In the genomic region with DNA sequence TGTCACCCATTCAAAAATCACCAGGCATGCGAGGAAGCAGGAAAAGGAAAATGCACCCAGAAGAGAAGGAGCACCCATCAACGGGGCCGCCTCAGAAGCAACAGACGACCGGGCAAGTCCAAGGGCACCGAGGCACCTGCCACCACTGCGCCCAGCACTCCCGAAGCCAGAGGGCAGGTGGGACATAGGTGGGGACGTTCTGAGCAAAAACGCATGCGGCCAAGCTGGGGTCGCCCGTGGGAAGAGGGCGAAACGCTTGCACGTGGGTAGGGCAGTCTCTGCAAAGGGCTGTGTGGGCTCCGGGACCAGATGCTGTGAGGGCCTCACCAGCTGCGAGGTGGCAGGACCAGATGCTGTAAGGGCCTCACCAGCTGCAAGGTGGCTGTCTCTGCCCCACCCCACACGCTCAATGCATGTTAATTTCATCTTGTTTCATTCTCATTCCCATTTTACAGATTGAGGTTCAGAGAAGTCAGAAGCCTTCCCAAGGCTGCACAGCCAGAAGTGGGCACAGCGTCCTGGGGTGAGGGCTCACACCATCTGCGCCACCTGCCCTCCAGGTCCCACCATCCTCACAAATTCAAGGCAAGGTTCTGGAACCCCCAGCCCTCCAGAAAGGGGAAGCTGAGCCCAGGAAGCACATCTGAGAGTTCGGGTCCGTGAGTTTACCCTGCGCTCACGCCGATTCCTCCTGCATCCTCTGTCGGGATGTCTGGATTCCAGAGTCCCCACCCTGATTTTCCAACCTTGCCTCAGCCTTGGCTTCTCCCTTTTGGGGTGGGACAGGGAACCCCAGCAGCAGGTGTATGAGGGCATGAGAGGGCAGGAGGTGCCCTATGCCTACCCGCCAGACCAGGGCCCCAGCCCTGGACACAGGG, we compare ENCODE assay signal across 24 cellular contexts. TPM values are rescaled to one million over a fixed set of nuclear protein-coding genes. Genes with fewer than 3 reads are reported as not detected.
DNase-seq lines count a peak whose midpoint lies in the region; ATAC-seq, FAIRE-seq and TF ChIP-seq lines count a peak whose summit lies in the region.
"Had no signal": no experiment of that assay in that cellular context is flagged by ENCODE, and none has a peak within 500 bp of the region (broad histone marks: within the 10 kb centered on the region; RNA-seq: fewer than 3 reads in every experiment).

No MANE protein-coding gene starts in this region.

- H3K27me3 ChIP-seq in right lobe of liver = no peaks in the 10 kb centered on the region
- H3K27me3 ChIP-seq in spleen (replicated peaks in 1 of 7) = peaks cover 0 to 98% (median 32%) of the 10 kb centered on the region in 7 donors

- intact Hi-C loops in right lobe of liver (cut with DNase I) = no loop called here
- intact Hi-C loops in spleen (cut with DNase I; ENCODE audit: low total_unique reads) = no loop called here

- H3K4me3 ChIP-seq in right lobe of liver (no peak overlapping the region), spleen (no peak overlapping the region)
- H3K4me3 ChIP-seq: esophagus squamous epithelium, skin epidermis, upper lobe of left lung had no signal

- TF ChIP-seq CTCF in VCaP (conservative IDR thresholded peaks at IDR 0.05) (no peak), right lobe of liver (IDR thresholded peaks at IDR 0.05) (no peak), spleen (IDR thresholded peaks at IDR 0.05 in 8 of 11, conservative IDR thresholded peaks at IDR 0.05 in 3 of 11) (no peak)

- peak; percentile 7 for DNase-seq in activated naive CD4-positive, alpha-beta T cell treated with anti-CD3 and anti-CD28 coated beads, Interleukin-2, amount 50 U/mL, for 16 hours
- DNase-seq in activated naive CD4-positive, alpha-beta T cell (lab: John Stamatoyannopoulos, UW) = no peak
- DNase-seq in right lobe of liver (peak; percentile 14 to 47 (median 32)), spleen (peak; percentile 64), AG08395 (ENCODE audit: low spot score) (no peak), GM12891 (ENCODE audit: insufficient read length, low spot score) (no peak)
- DNase-seq: activated CD4-positive, alpha-beta T cell treated with anti-CD3 and anti-CD28 coated beads for 48 hours; activated CD8-positive, alpha-beta memory T cell treated with anti-CD3 and anti-CD28 coated beads, Interleukin-2, amount 50 U/mL, for 4 hours; activated gamma-delta T cell; anterior cingulate cortex; CD4-positive, CD25-positive, alpha-beta regulatory T cell; effector CD4-positive, alpha-beta T cell; esophagus squamous epithelium; KBM-7; NCI-H2029; NCI-H446 treated with DMSO at 0.1 percent for 48 hours; stimulated activated CD4-positive, alpha-beta T cell treated with anti-CD3 and anti-CD28 coated beads, Interleukin-2, amount 100 ng/mL, for 48 hours; SW 1271 had no signal

- no peak for FAIRE-seq in GM12891 (lab: Jason Lieb, UNC)

- no peak for TF ChIP-seq POLR2A in right lobe of liver (IDR thresholded peaks at IDR 0.05)
- no peak for TF ChIP-seq POLR2A in spleen (IDR thresholded peaks at IDR 0.05)
- TF ChIP-seq POLR2A in GM12891 (IDR thresholded peaks at IDR 0.05; ENCODE audit: low read depth, low read length) = no peak

- no peaks in the 10 kb centered on the region for H3K9me3 ChIP-seq in right lobe of liver
- no peaks in the 10 kb centered on the region for H3K9me3 ChIP-seq in spleen
- H3K9me3 ChIP-seq: esophagus squamous epithelium, upper lobe of left lung had no signal

- H3K27ac ChIP-seq in VCaP (peak overlapping the region; percentile 99), right lobe of liver (no peak overlapping the region), spleen (no peak overlapping the region)
- H3K27ac ChIP-seq: esophagus squamous epithelium, RWPE1, skin epidermis, upper lobe of left lung had no signal

- no peaks in the 10 kb centered on the region for H3K36me3 ChIP-seq in right lobe of liver
- no peaks in the 10 kb centered on the region for H3K36me3 ChIP-seq in spleen
- H3K36me3 ChIP-seq: esophagus squamous epithelium, upper lobe of left lung had no signal

- no peak for ATAC-seq in right lobe of liver
- ATAC-seq in GM18873 (IDR thresholded peaks at IDR 0.05; ENCODE audit: low FRiP score, unreplicated experiment) = no peak

- WGBS in right lobe of liver (ENCODE audit: insufficient coverage, low coverage, low lambda C conversion rate, missing lambda C conversion rate) = 66% methylated on average over 7 of the region's 28 CpGs
- WGBS in spleen, 5 donors = 69 to 82% (median 75%) methylated on average over 17 to 28 of the region's 28 CpGs

- peaks cover 0 to 12% (median 0%) of the 10 kb centered on the region in 4 donors for H3K4me1 ChIP-seq in right lobe of liver
- H3K4me1 ChIP-seq in spleen = peaks cover 3 to 54% (median 23%) of the 10 kb centered on the region in 6 donors

TF ChIP-seq in GM12891, 5 proteins besides CTCF, POLR2A, EP300 and RAD21:
- no peak for TF ChIP-seq PAX5 (IDR thresholded peaks at IDR 0.05; ENCODE audit: insufficient read depth, low read length, severe bottlenecking)
- TF ChIP-seq SPI1 (IDR thresholded peaks at IDR 0.05; ENCODE audit: low read depth, low read length) = no peak
- no peak for TF ChIP-seq TAF1 (IDR thresholded peaks at IDR 0.05; ENCODE audit: low read depth, low read length)
- TF ChIP-seq POLR2AphosphoS5 (IDR thresholded peaks at IDR 0.05; ENCODE audit: low read depth, low read length) = no peak
- no peak for TF ChIP-seq POU2F2 (IDR thresholded peaks at IDR 0.05; ENCODE audit: low read depth, low read length)
TF ChIP-seq in GM12891: peak in this region for 0.

RNA-seq across cellular contexts. Expression of gene SAMD11, which starts 8.2 kb away (rescaled TPM):
- total RNA-seq in right lobe of liver (1 to 10 TPM; 2.1 to 4.3 (median 3.7) TPM), spleen (10 to 100 TPM in 5 of 7 donors, 1 to 10 TPM in 2; 7.5 to 37.0 (median 18.1) TPM)
- 10 to 100 TPM in 2 of 3 donors, 1 to 10 TPM in 1; 7.7 to 33.2 (median 19.8) TPM for polyA plus RNA-seq in spleen
- polyA plus RNA-seq in GM12891 (2012; ENCODE audit: low read depth, missing spikeins) = 0.05 TPM
- total RNA-seq: CD4-positive, CD25-positive, alpha-beta regulatory T cell had no signal

RNA-seq across cellular contexts. Expression of gene NOC2L, which starts 43.5 kb away (rescaled TPM):
- total RNA-seq in right lobe of liver = 10 to 100 TPM; 28.9 to 36.8 (median 30.2) TPM
- 10 to 100 TPM; 26.2 to 61.1 (median 44.7) TPM for total RNA-seq in spleen
- 10 to 100 TPM; 46.6 to 73.4 (median 52.8) TPM for polyA plus RNA-seq in spleen
- polyA plus RNA-seq in GM12891 (2012; ENCODE audit: low read depth, missing spikeins) = 48.8 TPM

RNA-seq across cellular contexts. Expression of gene KLHL17, which starts 44.9 kb away (rescaled TPM):
- total RNA-seq in right lobe of liver (1 to 10 TPM; 1.9 to 6.7 (median 4.3) TPM), spleen (10 to 100 TPM; 12.0 to 21.5 (median 18.7) TPM)
- 10 to 100 TPM; 14.1 to 31.6 (median 26.0) TPM for polyA plus RNA-seq in spleen
- polyA plus RNA-seq in GM12891 (2012; ENCODE audit: low read depth, missing spikeins) = 8.5 TPM

RNA-seq across cellular contexts. Expression of gene PLEKHN1, which starts 50.7 kb away (rescaled TPM):
- total RNA-seq in right lobe of liver (1 to 10 TPM in 1 of 6 experiments, under 1 TPM in 4, not detected in 1; 0.11 to 2.4 (median 0.26) TPM), spleen (1 to 10 TPM in 5 of 7 donors, under 1 TPM in 2; 0.65 to 2.2 (median 1.1) TPM)
- polyA plus RNA-seq in spleen = under 1 TPM; 0.17 to 0.80 (median 0.63) TPM
- polyA plus RNA-seq in GM12891 (2012; ENCODE audit: low read depth, missing spikeins) = 0.22 TPM
- total RNA-seq: A673 had no signal

Comparison
In these comparisons a context has a peak if more than half of its experiments do, and no peak if none do; other contexts are left out.
1. DNase-seq: peak in activated naive CD4-positive, alpha-beta T cell treated with anti-CD3 and anti-CD28 coated beads, Interleukin-2, amount 50 U/mL, for 16 hours (single experiment), right lobe of liver (3 of 3) and spleen (single experiment); none in activated naive CD4-positive, alpha-beta T cell (0 of 4), AG08395 (single experiment) and GM12891 (single experiment).